Comparison of ENCODE assay signal across 12 cellular contexts in genomic region chr7:27217951-27218350, GRCh38. TPM values are rescaled to one million over a fixed set of nuclear protein-coding genes. Genes with fewer than 3 reads are reported as not detected.
"Had no signal": no experiment of that assay in that cellular context is flagged by ENCODE, and none has a peak within 500 bp of the region (broad histone marks: within the 10 kb centered on the region; RNA-seq: fewer than 3 reads in every experiment).

No MANE protein-coding gene starts in this region.

- H3K4me3 Mint-ChIP-seq: GM23338, H9, HFFc6 had no signal

- DNase-seq: GM23248, GOT3, H7, H9, HCEC 1CT, HFFc6 had no signal

- H3K36me3 ChIP-seq: HAP-1 had no signal

- H3K27ac Mint-ChIP-seq: GM23338, H9, HFFc6 had no signal

- H3K9me3 ChIP-seq: HAP-1 had no signal

- H3K4me2 ChIP-seq: GM23338 had no signal

- H2AFZ ChIP-seq: GM23248, GM23338 had no signal

- FAIRE-seq: H1, H54 had no signal

- H3K4me3 ChIP-seq: GM23248, GM23338, HAP-1 had no signal

- H3K9me3 Mint-ChIP-seq: GM23338, H9, HFFc6 had no signal

- H3K9ac ChIP-seq: GM23248 had no signal

- H3K27ac ChIP-seq: GM23248 had no signal

- ATAC-seq: GM23338, HCT116 had no signal

RNA-seq across cellular contexts. Expression of gene HOXA13, which starts 18.1 kb away (rescaled TPM):
- total RNA-seq: GM23338, H1, H7, H9 had no signal
- polyA plus RNA-seq: GM23338, H1 had no signal

RNA-seq across cellular contexts. Expression of gene EVX1, which starts 24.7 kb away (rescaled TPM):
- total RNA-seq: GM23248, GM23338, H1, H4, H7, H9, HFFc6 had no signal
- polyA plus RNA-seq: GM23248, GM23338, H1 had no signal

RNA-seq across cellular contexts. Expression of gene HOXA11, which starts 32.9 kb away (rescaled TPM):
- total RNA-seq: GM23338, H1, H7, H9 had no signal
- polyA plus RNA-seq: GM23338, H1 had no signal

RNA-seq across cellular contexts. Expression of gene HOXA10, which starts 43.8 kb away (rescaled TPM):
- total RNA-seq: GM23338, H1, H7, H9 had no signal
- polyA plus RNA-seq: GM23338, H1 had no signal

RNA-seq across cellular contexts. Expression of gene HOXA9, which starts 52.6 kb away (rescaled TPM):
- total RNA-seq: GM23338, H1, H7, H9 had no signal
- polyA plus RNA-seq: GM23338, H1 had no signal
